Comparison of ENCODE assay signal across 9 cellular contexts in genomic region chr17:80265205-80266068, GRCh38. TPM values are rescaled to one million over a fixed set of nuclear protein-coding genes. Genes with fewer than 3 reads are reported as not detected.
DNase-seq lines count a peak whose midpoint lies in the region; ATAC-seq and TF ChIP-seq lines count a peak whose summit lies in the region.
"Had no signal": no experiment of that assay in that cellular context is flagged by ENCODE, and none has a peak within 500 bp of the region (broad histone marks: within the 10 kb centered on the region; RNA-seq: fewer than 3 reads in every experiment).

No MANE protein-coding gene starts in this region.

- 90 to 94% (median 92%) methylated on average over 17 of the region's 17 CpGs for WGBS in heart left ventricle, 4 donors

- peaks cover 13% of the 10 kb centered on the region for H3K36me3 Mint-ChIP-seq in endothelial cell (ENCODE audit: low read depth, unreplicated experiment)

- no peak for TF ChIP-seq CTCF in endothelial cell (IDR thresholded peaks at IDR 0.05; ENCODE audit: unreplicated experiment)
- TF ChIP-seq CTCF in heart left ventricle (IDR thresholded peaks at IDR 0.05): no peak

- H3K4me3 Mint-ChIP-seq in endothelial cell (ENCODE audit: unreplicated experiment): peak overlapping the region; percentile 32

- peaks cover 9% of the 10 kb centered on the region for H3K27me3 Mint-ChIP-seq in endothelial cell (ENCODE audit: unreplicated experiment)

- peak; percentile 43 to 53 for DNase-seq in activated CD8-positive, alpha-beta memory T cell treated with anti-CD3 and anti-CD28 coated beads for 4 hours (ENCODE audit: low read depth in 2 of 2)
- DNase-seq in endothelial cell (ENCODE audit: low spot score) (no peak), UCSD-AML1 (lab: John Stamatoyannopoulos, UW; ENCODE audit: unreplicated experiment) (no peak), heart left ventricle (no peak), NCI-H1694 treated with DMSO at 0.1 percent for 48 hours (lab: John Stamatoyannopoulos, UW) (no peak)
- DNase-seq in stimulated activated naive CD8-positive, alpha-beta T cell treated with anti-CD3 and anti-CD28 coated beads, Interleukin-15, Interleukin-2, amounts not matched to agents 100 U/mL and 50 U/mL, for 24 hours: peak; percentile 75
- DNase-seq: heart right ventricle had no signal

- H3K4me1 Mint-ChIP-seq in endothelial cell (ENCODE audit: unreplicated experiment): peaks cover 29% of the 10 kb centered on the region

- no peak for TF ChIP-seq POLR2A in heart left ventricle (IDR thresholded peaks at IDR 0.05)

- ATAC-seq in HG02759 (IDR thresholded peaks at IDR 0.05; ENCODE audit: unreplicated experiment) (peak; percentile 27), heart left ventricle (no peak)
- peak; percentile 50 for ATAC-seq in stimulated activated naive CD8-positive, alpha-beta T cell treated with anti-CD3 and anti-CD28 coated beads, Interleukin-15, Interleukin-2, amounts not matched to agents 100 U/mL and 50 U/mL, for 24 hours
- ATAC-seq: HCT116, heart right ventricle had no signal

- peak overlapping the region in 6 of 12 donors; percentile 52 to 99 (median 69) for H3K4me3 ChIP-seq in heart left ventricle

- H3K9me3 ChIP-seq in heart left ventricle: no peaks in the 10 kb centered on the region
- H3K9me3 ChIP-seq: heart right ventricle had no signal

- H3K27ac ChIP-seq in heart left ventricle: peak overlapping the region in 2 of 12 donors; percentile 98 to 100

- H3K27ac Mint-ChIP-seq in endothelial cell (ENCODE audit: unreplicated experiment): no peak overlapping the region

- H3K4me1 ChIP-seq in heart left ventricle: peaks cover 0 to 85% (median 27%) of the 10 kb centered on the region in 12 donors

- H3K9me3 Mint-ChIP-seq in endothelial cell (ENCODE audit: unreplicated experiment): no peaks in the 10 kb centered on the region

- peaks cover 0 to 65% (median 35%) of the 10 kb centered on the region in 9 donors for H3K36me3 ChIP-seq in heart left ventricle

- intact Hi-C loops in heart left ventricle (cut with DNase I): loop anchor here in 3 of 10 donors (10.0 kb wide), 1 partner anchor 121 kb away; the partner anchor contains the start of gene EIF4A3 (in 3 of the 3)

- H3K27me3 ChIP-seq in heart left ventricle: no peaks in the 10 kb centered on the region
- H3K27me3 ChIP-seq: heart right ventricle had no signal

RNA-seq across cellular contexts. Expression of gene RNF213, which starts 4.8 kb away (rescaled TPM):
- 110 TPM for total RNA-seq in endothelial cell (ENCODE audit: unreplicated experiment)
- 100 to 1,000 TPM in 1 of 9 donors, 10 to 100 TPM in 8; 24.2 to 167 (median 32.7) TPM for total RNA-seq in heart left ventricle
- polyA plus RNA-seq in heart left ventricle: 10 to 100 TPM; 23.1 to 31.4 TPM

RNA-seq across cellular contexts. Expression of gene SLC26A11, which starts 45.2 kb away (rescaled TPM):
- total RNA-seq in endothelial cell (ENCODE audit: unreplicated experiment) (50.1 TPM), heart left ventricle (10 to 100 TPM in 2 of 9 donors, 1 to 10 TPM in 7; 2.4 to 13.0 (median 4.6) TPM)
- 1 to 10 TPM; 2.7 to 3.4 TPM for polyA plus RNA-seq in heart left ventricle

RNA-seq across cellular contexts. Expression of gene SGSH, which starts 45.3 kb away (rescaled TPM):
- total RNA-seq in endothelial cell (ENCODE audit: unreplicated experiment) (76.0 TPM), heart left ventricle (10 to 100 TPM in 8 of 9 donors, 1 to 10 TPM in 1; 6.4 to 27.0 (median 14.9) TPM)
- polyA plus RNA-seq in heart left ventricle: 10 to 100 TPM; 11.9 to 12.8 TPM

Comparison
In these comparisons a context has a peak if more than half of its experiments do, and no peak if none do; other contexts are left out.
1. ATAC-seq: peak in HG02759 (single experiment) and stimulated activated naive CD8-positive, alpha-beta T cell treated with anti-CD3 and anti-CD28 coated beads, Interleukin-15, Interleukin-2, amounts not matched to agents 100 U/mL and 50 U/mL, for 24 hours (single experiment); none in heart left ventricle (0 of 4).
2. DNase-seq: peak in activated CD8-positive, alpha-beta memory T cell treated with anti-CD3 and anti-CD28 coated beads for 4 hours (2 of 2) and stimulated activated naive CD8-positive, alpha-beta T cell treated with anti-CD3 and anti-CD28 coated beads, Interleukin-15, Interleukin-2, amounts not matched to agents 100 U/mL and 50 U/mL, for 24 hours (single experiment); none in endothelial cell (single experiment), UCSD-AML1 (single experiment), heart left ventricle (0 of 5) and NCI-H1694 treated with DMSO at 0.1 percent for 48 hours (single experiment).